ENCODE assay signal across 11 cellular contexts in genomic region chr11:43937434-43938411, GRCh38. TPM values are rescaled to one million over a fixed set of nuclear protein-coding genes. Genes with fewer than 3 reads are reported as not detected.
DNase-seq lines count a peak whose midpoint lies in the region; ATAC-seq and TF ChIP-seq lines count a peak whose summit lies in the region.
"Had no signal": no experiment of that assay in that cellular context is flagged by ENCODE, and none has a peak within 500 bp of the region (broad histone marks: within the 10 kb centered on the region; RNA-seq: fewer than 3 reads in every experiment).

No MANE protein-coding gene starts in this region.

- H3K36me3 Mint-ChIP-seq in activated CD8-positive, alpha-beta T cell treated with anti-CD3 and anti-CD28 coated beads, Interleukin-2, amount 10 ng/mL, durations not matched to agents 7 days and 5 days (ENCODE audit: low read depth), result no peaks in the 10 kb centered on the region

- H3K27me3 Mint-ChIP-seq in activated CD8-positive, alpha-beta T cell treated with anti-CD3 and anti-CD28 coated beads, Interleukin-2, amount 10 ng/mL, durations not matched to agents 7 days and 5 days (ENCODE audit: low read depth), result peaks cover 37% of the 10 kb centered on the region

- POLR2A ChIA-PET in HEK293 (lab: Yijun Ruan, JAX), result interaction anchor here (0.6 to 0.7 kb wide), 2 partner anchors 9 to 56 kb away, joined by 3 to 5 read pairs; no protein-coding TSS in a partner anchor
- POLR2A ChIA-PET in activated CD8-positive, alpha-beta T cell treated with anti-CD3 and anti-CD28 coated beads, Interleukin-2, amount 10 ng/mL, durations not matched to agents 7 days and 5 days (lab: Charles Lee), result no interaction called here

- CTCF ChIA-PET in HEK293 (lab: Yijun Ruan, JAX), result interaction anchor here (0.8 to 0.9 kb wide), 2 partner anchors 48 to 98 kb away, joined by 3 read pairs; no protein-coding TSS in a partner anchor
- CTCF ChIA-PET in activated CD8-positive, alpha-beta T cell treated with anti-CD3 and anti-CD28 coated beads, Interleukin-2, amount 10 ng/mL, durations not matched to agents 7 days and 5 days (lab: Charles Lee), result no interaction called here

- WGBS in transverse colon (ENCODE audit: low coverage in 1 of 2), 2 donors, result 58 to 76% methylated on average over 2 to 14 of the region's 14 CpGs

- no peak overlapping the region for H3K4me3 ChIP-seq in HEK293 (ENCODE audit: low read depth, low read length)
- H3K4me3 ChIP-seq in adipocyte (ENCODE audit: low read length), result no peak overlapping the region
- H3K4me3 ChIP-seq in transverse colon, result no peak overlapping the region
- H3K4me3 ChIP-seq: SJCRH30 had no signal

- in situ Hi-C loops in transverse colon (cut with MboI; ENCODE audit: low pct_ligation_motif_present in 1 of 4, low pct_unique_long_range_greater_than_20kb in 1 of 4, low sequenced_read_pairs in 3 of 4), result no loop called here

- H3K27me3 ChIP-seq in adipocyte (replicated peaks; ENCODE audit: control insufficient read depth, insufficient read depth, low read length) (no peaks in the 10 kb centered on the region), transverse colon (peaks cover 35% of the 10 kb centered on the region)
- H3K27me3 ChIP-seq: SJCRH30 had no signal

- H3K9me3 Mint-ChIP-seq in activated CD8-positive, alpha-beta T cell treated with anti-CD3 and anti-CD28 coated beads, Interleukin-2, amount 10 ng/mL, durations not matched to agents 7 days and 5 days (ENCODE audit: insufficient read depth), result no peaks in the 10 kb centered on the region

- H3K4me1 ChIP-seq in HEK293 (ENCODE audit: control insufficient read depth, insufficient read depth, low read length) (0 out of 2 replicates have a peak, but pooled peaks cover 2% of the 10 kb centered on the region), adipocyte (ENCODE audit: control insufficient read depth, insufficient read depth, low read length) (peaks cover 27% of the 10 kb centered on the region), transverse colon (peaks cover 0 to 18% (median 2%) of the 10 kb centered on the region in 4 donors)
- H3K4me1 ChIP-seq: parathyroid adenoma had no signal

- TF ChIP-seq CTCF in HEK293 (tag by site-specific recombination; IDR thresholded peaks at IDR 0.05) (no peak), transverse colon (IDR thresholded peaks at IDR 0.05) (no peak)

- no peak overlapping the region for H3K27ac Mint-ChIP-seq in activated CD8-positive, alpha-beta T cell treated with anti-CD3 and anti-CD28 coated beads, Interleukin-2, amount 10 ng/mL, durations not matched to agents 7 days and 5 days

- H3K4me1 Mint-ChIP-seq in activated CD8-positive, alpha-beta T cell treated with anti-CD3 and anti-CD28 coated beads, Interleukin-2, amount 10 ng/mL, durations not matched to agents 7 days and 5 days (ENCODE audit: low read depth), result peaks cover 4% of the 10 kb centered on the region

- no peaks in the 10 kb centered on the region for H3K9me3 ChIP-seq in HEK293 (ENCODE audit: control insufficient read depth, insufficient read depth, low read depth, low read length)
- H3K9me3 ChIP-seq in adipocyte (ENCODE audit: control insufficient read depth, low read length), result no peaks in the 10 kb centered on the region
- H3K9me3 ChIP-seq in transverse colon, result no peaks in the 10 kb centered on the region
- H3K9me3 ChIP-seq: SJCRH30 had no signal

- H3K27ac ChIP-seq in HEK293 (ENCODE audit: extremely low read depth, low read depth, low read length) (no peak overlapping the region), transverse colon (peak overlapping the region in 3 of 4 donors; percentile 31 to 60 (median 41))
- H3K27ac ChIP-seq: parathyroid adenoma, SJCRH30 had no signal

- TF ChIP-seq EP300 in transverse colon (IDR thresholded peaks at IDR 0.05; ENCODE audit: low read depth), result no peak

- H3K36me3 ChIP-seq in HEK293 (ENCODE audit: control insufficient read depth in 2 of 2, insufficient read depth in 1 of 2, low read length in 2 of 2) (no peaks in the 10 kb centered on the region), adipocyte (ENCODE audit: control insufficient read depth, insufficient read depth, low read length, severe bottlenecking) (no peaks in the 10 kb centered on the region), transverse colon (no peaks in the 10 kb centered on the region)
- H3K36me3 ChIP-seq: SJCRH30 had no signal

- no peak overlapping the region for H3K4me3 Mint-ChIP-seq in activated CD8-positive, alpha-beta T cell treated with anti-CD3 and anti-CD28 coated beads, Interleukin-2, amount 10 ng/mL, durations not matched to agents 7 days and 5 days

- no peak for ATAC-seq in HG03025 (IDR thresholded peaks at IDR 0.05; ENCODE audit: low FRiP score, unreplicated experiment)
- ATAC-seq in activated CD8-positive, alpha-beta T cell treated with anti-CD3 and anti-CD28 coated beads, Interleukin-2, amount 10 ng/mL, durations not matched to agents 7 days and 5 days, result no peak

- no peak for TF ChIP-seq POLR2A in transverse colon (IDR thresholded peaks at IDR 0.05)

- intact Hi-C loops in transverse colon (cut with DNase I; ENCODE audit: low total_unique reads), result no loop called here

- peak overlapping the region; percentile 12 for H3K9ac ChIP-seq in adipocyte (ENCODE audit: low read length)
- H3K9ac ChIP-seq: parathyroid adenoma had no signal

- peak; percentile 32 for DNase-seq in adipocyte (ENCODE audit: low read depth)
- DNase-seq in iris pigment epithelial cell (ENCODE audit: low read depth), result peak; percentile 77
- DNase-seq in transverse colon, result no peak
- no peak for DNase-seq in activated CD8-positive, alpha-beta memory T cell treated with anti-CD3 and anti-CD28 coated beads, Interleukin-2, amount 50 U/mL, for 48 hours
- no peak for DNase-seq in mucosa of gallbladder (ENCODE audit: low spot score)
- no peak for DNase-seq in activated CD8-positive, alpha-beta T cell treated with anti-CD3 and anti-CD28 coated beads, Interleukin-2, amount 10 ng/mL, durations not matched to agents 7 days and 5 days
- DNase-seq: NCI-H2029, SJCRH30 had no signal

TF ChIP-seq in HEK293, 187 proteins besides CTCF, POLR2A, EP300 and RAD21:
- no peak for TF ChIP-seq ZNF184 (tag by site-specific recombination; IDR thresholded peaks at IDR 0.05)
- peak; percentile 61 for TF ChIP-seq KLF1 (tag by site-specific recombination; IDR thresholded peaks at IDR 0.05)
- peak; percentile 24; the same call in 1 of the 2 replicates for TF ChIP-seq EGR2 (tag by site-specific recombination; IDR thresholded peaks at IDR 0.05; ENCODE audit: low read depth)
- TF ChIP-seq ZNF433 (tag by site-specific recombination; IDR thresholded peaks at IDR 0.05; ENCODE audit: low read depth), result no peak
- TF ChIP-seq ZFHX2 (tag by site-specific recombination; conservative IDR thresholded peaks at IDR 0.05), result peak; percentile 32; the same call in 1 of the 2 replicates

RNA-seq across cellular contexts. Expression of gene C11orf96, which starts 4.7 kb away (rescaled TPM):
- total RNA-seq in transverse colon, result 100 to 1,000 TPM in 2 of 4 donors, 10 to 100 TPM in 2; 20.6 to 305 (median 134) TPM
- total RNA-seq in mucosa of gallbladder, result 143 TPM
- 1 to 10 TPM in 1 of 2 experiments, under 1 TPM in 1; 0.55 to 1.1 TPM for total RNA-seq in activated CD8-positive, alpha-beta T cell treated with anti-CD3 and anti-CD28 coated beads, Interleukin-2, amount 10 ng/mL, durations not matched to agents 7 days and 5 days

RNA-seq across cellular contexts. Expression of gene ALKBH3, which starts 57.1 kb away (rescaled TPM):
- total RNA-seq in transverse colon (10 to 100 TPM in 3 of 4 donors, 1 to 10 TPM in 1; 7.2 to 27.6 (median 23.5) TPM), mucosa of gallbladder (29.3 TPM)
- 10 to 100 TPM; 43.7 to 49.1 TPM for total RNA-seq in activated CD8-positive, alpha-beta T cell treated with anti-CD3 and anti-CD28 coated beads, Interleukin-2, amount 10 ng/mL, durations not matched to agents 7 days and 5 days

Comparison
In these comparisons a context has a peak if more than half of its experiments do, and no peak if none do; other contexts are left out.
1. DNase-seq: peak in adipocyte (single experiment) and iris pigment epithelial cell (single experiment); none in transverse colon (single experiment), activated CD8-positive, alpha-beta memory T cell treated with anti-CD3 and anti-CD28 coated beads, Interleukin-2, amount 50 U/mL, for 48 hours (single experiment), mucosa of gallbladder (single experiment) and activated CD8-positive, alpha-beta T cell treated with anti-CD3 and anti-CD28 coated beads, Interleukin-2, amount 10 ng/mL, durations not matched to agents 7 days and 5 days (single experiment).
2. RNA of gene C11orf96, which starts 4.7 kb away (total RNA-seq): 20.6 to 305 TPM in transverse colon and 143 TPM in mucosa of gallbladder (single experiment); 0.55 to 1.1 TPM in activated CD8-positive, alpha-beta T cell treated with anti-CD3 and anti-CD28 coated beads, Interleukin-2, amount 10 ng/mL, durations not matched to agents 7 days and 5 days; every median in the first group is over 10 times any median in the second.